Comparison of ENCODE assay signal across 3 cellular contexts in the genomic region with DNA sequence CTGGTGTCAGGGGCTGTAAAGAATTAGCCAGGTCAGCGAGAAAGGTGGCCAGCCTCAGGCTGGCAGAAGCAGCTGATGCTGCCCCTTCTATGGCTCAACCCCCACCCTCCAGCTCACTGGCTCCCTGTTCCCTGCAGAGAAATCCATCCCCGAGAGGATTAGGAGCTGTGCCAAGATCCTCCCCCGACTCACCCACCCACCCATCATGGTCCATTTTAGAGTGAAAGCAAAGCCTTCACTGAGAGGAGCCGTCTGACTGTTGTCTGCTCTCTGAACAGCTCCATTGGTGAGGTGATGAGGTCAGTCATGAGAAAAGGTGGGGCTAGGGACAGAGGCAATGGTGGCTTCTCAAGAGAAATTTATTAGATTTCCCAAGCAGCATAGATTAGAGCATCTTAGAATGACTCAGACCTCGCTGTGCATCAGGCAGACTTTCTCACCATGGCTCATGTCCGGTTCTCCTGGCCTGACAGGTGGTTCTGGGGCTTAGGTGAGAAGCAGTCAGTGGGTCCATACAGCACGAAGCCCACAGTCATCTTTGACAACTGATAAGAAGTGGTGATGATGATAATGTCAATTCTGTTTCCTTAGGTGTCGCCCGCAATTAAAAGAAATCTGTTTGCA.
TF ChIP-seq lines count a peak whose summit lies in the region.

No MANE protein-coding gene starts in this region.

TF ChIP-seq in SK-N-SH treated with all-trans-retinoic acid at 6 μM for 48 hours, 23 proteins besides CTCF, POLR2A, EP300 and RAD21 (continues in another document):
- no peak for TF ChIP-seq RARB (CRISPR knock-in tag; IDR thresholded peaks at IDR 0.05)
- TF ChIP-seq, protein P1, sequence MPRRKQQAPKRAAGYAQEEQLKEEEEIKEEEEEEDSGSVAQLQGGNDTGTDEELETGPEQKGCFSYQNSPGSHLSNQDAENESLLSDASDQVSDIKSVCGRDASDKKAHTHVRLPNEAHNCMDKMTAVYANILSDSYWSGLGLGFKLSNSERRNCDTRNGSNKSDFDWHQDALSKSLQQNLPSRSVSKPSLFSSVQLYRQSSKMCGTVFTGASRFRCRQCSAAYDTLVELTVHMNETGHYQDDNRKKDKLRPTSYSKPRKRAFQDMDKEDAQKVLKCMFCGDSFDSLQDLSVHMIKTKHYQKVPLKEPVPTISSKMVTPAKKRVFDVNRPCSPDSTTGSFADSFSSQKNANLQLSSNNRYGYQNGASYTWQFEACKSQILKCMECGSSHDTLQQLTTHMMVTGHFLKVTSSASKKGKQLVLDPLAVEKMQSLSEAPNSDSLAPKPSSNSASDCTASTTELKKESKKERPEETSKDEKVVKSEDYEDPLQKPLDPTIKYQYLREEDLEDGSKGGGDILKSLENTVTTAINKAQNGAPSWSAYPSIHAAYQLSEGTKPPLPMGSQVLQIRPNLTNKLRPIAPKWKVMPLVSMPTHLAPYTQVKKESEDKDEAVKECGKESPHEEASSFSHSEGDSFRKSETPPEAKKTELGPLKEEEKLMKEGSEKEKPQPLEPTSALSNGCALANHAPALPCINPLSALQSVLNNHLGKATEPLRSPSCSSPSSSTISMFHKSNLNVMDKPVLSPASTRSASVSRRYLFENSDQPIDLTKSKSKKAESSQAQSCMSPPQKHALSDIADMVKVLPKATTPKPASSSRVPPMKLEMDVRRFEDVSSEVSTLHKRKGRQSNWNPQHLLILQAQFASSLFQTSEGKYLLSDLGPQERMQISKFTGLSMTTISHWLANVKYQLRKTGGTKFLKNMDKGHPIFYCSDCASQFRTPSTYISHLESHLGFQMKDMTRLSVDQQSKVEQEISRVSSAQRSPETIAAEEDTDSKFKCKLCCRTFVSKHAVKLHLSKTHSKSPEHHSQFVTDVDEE (CRISPR knock-in tag; IDR thresholded peaks at IDR 0.05) = no peak
- no peak for TF ChIP-seq ZNF8 (CRISPR knock-in tag; IDR thresholded peaks at IDR 0.05)
- no peak for TF ChIP-seq ESRRG (CRISPR knock-in tag; IDR thresholded peaks at IDR 0.05)
- TF ChIP-seq ISL1 (CRISPR knock-in tag; IDR thresholded peaks at IDR 0.05) = no peak
- TF ChIP-seq, protein P2, sequence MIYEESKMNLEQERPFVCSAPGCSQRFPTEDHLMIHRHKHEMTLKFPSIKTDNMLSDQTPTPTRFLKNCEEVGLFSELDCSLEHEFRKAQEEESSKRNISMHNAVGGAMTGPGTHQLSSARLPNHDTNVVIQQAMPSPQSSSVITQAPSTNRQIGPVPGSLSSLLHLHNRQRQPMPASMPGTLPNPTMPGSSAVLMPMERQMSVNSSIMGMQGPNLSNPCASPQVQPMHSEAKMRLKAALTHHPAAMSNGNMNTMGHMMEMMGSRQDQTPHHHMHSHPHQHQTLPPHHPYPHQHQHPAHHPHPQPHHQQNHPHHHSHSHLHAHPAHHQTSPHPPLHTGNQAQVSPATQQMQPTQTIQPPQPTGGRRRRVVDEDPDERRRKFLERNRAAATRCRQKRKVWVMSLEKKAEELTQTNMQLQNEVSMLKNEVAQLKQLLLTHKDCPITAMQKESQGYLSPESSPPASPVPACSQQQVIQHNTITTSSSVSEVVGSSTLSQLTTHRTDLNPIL (CRISPR knock-in tag; IDR thresholded peaks at IDR 0.05; ENCODE audit: low read depth) = no peak
- TF ChIP-seq PPARA (CRISPR knock-in tag; IDR thresholded peaks at IDR 0.05; ENCODE audit: borderline replicate concordance) = no peak
- TF ChIP-seq POU6F1 (CRISPR knock-in tag; IDR thresholded peaks at IDR 0.05; ENCODE audit: borderline replicate concordance, low read depth) = no peak
- no peak for TF ChIP-seq TOX (CRISPR knock-in tag; IDR thresholded peaks at IDR 0.05; ENCODE audit: borderline replicate concordance)
- no peak for TF ChIP-seq ARNTL (CRISPR knock-in tag; IDR thresholded peaks at IDR 0.05; ENCODE audit: borderline replicate concordance, low read depth)

TF ChIP-seq in SK-N-SH, 30 proteins besides CTCF, POLR2A, EP300 and RAD21:
- no peak for TF ChIP-seq NRF1 (IDR thresholded peaks at IDR 0.05; ENCODE audit: low read depth, low read length)
- TF ChIP-seq SMC3 (IDR thresholded peaks at IDR 0.05; ENCODE audit: low read depth, low read length) = no peak
- TF ChIP-seq GATA2 (CRISPR knock-in tag; IDR thresholded peaks at IDR 0.05) = no peak
- TF ChIP-seq FOXM1 (IDR thresholded peaks at IDR 0.05; ENCODE audit: low read depth) = no peak
- TF ChIP-seq JUND (IDR thresholded peaks at IDR 0.05) = no peak
- no peak for TF ChIP-seq MAX (IDR thresholded peaks at IDR 0.05; ENCODE audit: low read depth)
- no peak for TF ChIP-seq FOXJ3 (CRISPR knock-in tag; IDR thresholded peaks at IDR 0.05)
- no peak for TF ChIP-seq MXI1 (IDR thresholded peaks at IDR 0.05; ENCODE audit: low read depth, low read length)
- TF ChIP-seq SIN3A (IDR thresholded peaks at IDR 0.05; ENCODE audit: borderline replicate concordance, low read depth, low read length) = no peak
- TF ChIP-seq EZH2phosphoT487 (IDR thresholded peaks at IDR 0.05; ENCODE audit: borderline replicate concordance, low read depth) = no peak
- no peak for TF ChIP-seq YY1 (IDR thresholded peaks at IDR 0.05; ENCODE audit: low read depth)
- TF ChIP-seq ELF1 (IDR thresholded peaks at IDR 0.05) = no peak
- no peak for TF ChIP-seq TAF1 (IDR thresholded peaks at IDR 0.05; ENCODE audit: borderline replicate concordance, low read depth, low read length)
- TF ChIP-seq NFIC (IDR thresholded peaks at IDR 0.05; ENCODE audit: borderline replicate concordance) = no peak
- TF ChIP-seq TEAD4 (IDR thresholded peaks at IDR 0.05; ENCODE audit: borderline replicate concordance, insufficient read depth) = no peak
- no peak for TF ChIP-seq RFX5 (IDR thresholded peaks at IDR 0.05; ENCODE audit: low read length)

TF ChIP-seq in GM12878, 131 proteins besides CTCF, POLR2A, EP300 and RAD21:
- TF ChIP-seq NRF1 (conservative IDR thresholded peaks at IDR 0.05; ENCODE audit: low read depth, low read length) (no peak), ZNF207 (IDR thresholded peaks at IDR 0.05; ENCODE audit: borderline replicate concordance) (no peak)
- TF ChIP-seq, protein P3, sequence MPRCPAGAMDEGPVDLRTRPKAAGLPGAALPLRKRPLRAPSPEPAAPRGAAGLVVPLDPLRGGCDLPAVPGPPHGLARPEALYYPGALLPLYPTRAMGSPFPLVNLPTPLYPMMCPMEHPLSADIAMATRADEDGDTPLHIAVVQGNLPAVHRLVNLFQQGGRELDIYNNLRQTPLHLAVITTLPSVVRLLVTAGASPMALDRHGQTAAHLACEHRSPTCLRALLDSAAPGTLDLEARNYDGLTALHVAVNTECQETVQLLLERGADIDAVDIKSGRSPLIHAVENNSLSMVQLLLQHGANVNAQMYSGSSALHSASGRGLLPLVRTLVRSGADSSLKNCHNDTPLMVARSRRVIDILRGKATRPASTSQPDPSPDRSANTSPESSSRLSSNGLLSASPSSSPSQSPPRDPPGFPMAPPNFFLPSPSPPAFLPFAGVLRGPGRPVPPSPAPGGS (IDR thresholded peaks at IDR 0.05; ENCODE audit: borderline replicate concordance, insufficient read depth, low read depth, low read length, poor library complexity, severe bottlenecking) = peak; percentile 87
